1 cellular context compared by ENCODE assay signal in the genomic region with DNA sequence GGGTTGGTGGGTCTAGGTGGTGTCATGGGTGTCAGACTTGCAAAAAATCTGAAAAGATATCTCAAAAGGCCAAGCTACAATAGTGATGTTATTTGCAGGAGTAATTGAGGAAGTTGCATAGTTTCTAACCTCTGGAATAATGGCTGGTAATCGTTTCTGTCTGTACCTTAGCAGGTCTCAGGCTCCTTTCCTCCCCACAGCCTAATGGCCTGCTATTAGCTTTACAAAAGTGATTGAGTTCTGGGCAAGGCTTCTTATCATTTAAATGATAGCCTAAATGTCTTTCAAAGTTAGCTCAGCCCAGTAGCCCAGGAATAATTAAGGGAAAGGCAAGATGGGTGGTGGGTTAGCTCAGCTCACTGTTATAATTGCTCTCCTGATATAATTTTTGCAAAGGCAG.
TF ChIP-seq lines count a peak whose summit lies in the region.

No MANE protein-coding gene starts in this region.

TF ChIP-seq in GM23338, 12 proteins besides CTCF, POLR2A, EP300 and RAD21 (continued from another document):
- TF ChIP-seq ZNF462 (CRISPR knock-in tag; IDR thresholded peaks at IDR 0.05) (0 out of 2 replicates have a peak, but pooled peaks have one; percentile 23), CREB1 (CRISPR knock-in tag; IDR thresholded peaks at IDR 0.05; ENCODE audit: low read depth) (no peak), ZNF331 (CRISPR knock-in tag; IDR thresholded peaks at IDR 0.05; ENCODE audit: low read depth) (no peak), STAT1 (IDR thresholded peaks at IDR 0.05; ENCODE audit: unreplicated experiment) (no peak)
- TF ChIP-seq, protein P1, sequence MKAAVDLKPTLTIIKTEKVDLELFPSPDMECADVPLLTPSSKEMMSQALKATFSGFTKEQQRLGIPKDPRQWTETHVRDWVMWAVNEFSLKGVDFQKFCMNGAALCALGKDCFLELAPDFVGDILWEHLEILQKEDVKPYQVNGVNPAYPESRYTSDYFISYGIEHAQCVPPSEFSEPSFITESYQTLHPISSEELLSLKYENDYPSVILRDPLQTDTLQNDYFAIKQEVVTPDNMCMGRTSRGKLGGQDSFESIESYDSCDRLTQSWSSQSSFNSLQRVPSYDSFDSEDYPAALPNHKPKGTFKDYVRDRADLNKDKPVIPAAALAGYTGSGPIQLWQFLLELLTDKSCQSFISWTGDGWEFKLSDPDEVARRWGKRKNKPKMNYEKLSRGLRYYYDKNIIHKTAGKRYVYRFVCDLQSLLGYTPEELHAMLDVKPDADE (IDR thresholded peaks at IDR 0.05), result no peak
